Comparison of ENCODE assay signal across 11 cellular contexts in genomic region chr18:6249110-6249680, GRCh38.
DNase-seq lines count a peak whose midpoint lies in the region; ATAC-seq and TF ChIP-seq lines count a peak whose summit lies in the region.
"Had no signal": no experiment of that assay in that cellular context is flagged by ENCODE, and none has a peak within 500 bp of the region (broad histone marks: within the 10 kb centered on the region; RNA-seq: fewer than 3 reads in every experiment).

No MANE protein-coding gene starts in this region.

- no peaks in the 10 kb centered on the region for H3K4me1 Mint-ChIP-seq in stimulated activated naive CD8-positive, alpha-beta T cell treated with anti-CD3 and anti-CD28 coated beads, Interleukin-15, amount 100 ng/mL, for 72 hours
- peaks cover 3% of the 10 kb centered on the region for H3K4me1 Mint-ChIP-seq in activated CD4-positive, alpha-beta T cell treated with anti-CD3 and anti-CD28 coated beads, Interleukin-2, amount 10 ng/mL, durations not matched to agents 7 days and 5 days
- H3K4me1 Mint-ChIP-seq: endodermal cell had no signal

- no peak for DNase-seq in stimulated activated naive CD8-positive, alpha-beta T cell treated with anti-CD3 and anti-CD28 coated beads, Interleukin-15, amount 100 ng/mL, for 72 hours
- no peak for DNase-seq in stimulated activated naive CD8-positive, alpha-beta T cell treated with anti-CD3 and anti-CD28 coated beads, Interleukin-15, Interleukin-2, amounts not matched to agents 100 U/mL and 50 U/mL, for 24 hours
- DNase-seq in activated CD4-positive, alpha-beta T cell treated with anti-CD3 and anti-CD28 coated beads, Interleukin-2, amount 10 ng/mL, durations not matched to agents 7 days and 5 days: no peak
- DNase-seq in gastrocnemius medialis (no peak), HT-29 (ENCODE audit: low spot score) (no peak)
- no peak for DNase-seq in activated CD4-positive, alpha-beta T cell treated with anti-CD3 and anti-CD28 coated beads for 1 hour
- DNase-seq: DND-41, endodermal cell, right cardiac atrium had no signal

- no peaks in the 10 kb centered on the region for H3K36me3 ChIP-seq in gastrocnemius medialis

- in situ Hi-C loops in gastrocnemius medialis (cut with MboI; ENCODE audit: low sequenced_read_pairs in 4 of 4): loop anchor here in 2 of 4 donors (25.0 kb wide), 1 partner anchor 88 kb away; no protein-coding TSS in a partner anchor

- ATAC-seq in stimulated activated naive CD8-positive, alpha-beta T cell treated with anti-CD3 and anti-CD28 coated beads, Interleukin-15, amount 100 ng/mL, for 72 hours: peak; percentile 39
- no peak for ATAC-seq in stimulated activated naive CD8-positive, alpha-beta T cell treated with anti-CD3 and anti-CD28 coated beads, Interleukin-15, Interleukin-2, amounts not matched to agents 100 U/mL and 50 U/mL, for 24 hours
- ATAC-seq in HG02588 (IDR thresholded peaks at IDR 0.05; ENCODE audit: unreplicated experiment) (peak; percentile 92), HG03432 (IDR thresholded peaks at IDR 0.05; ENCODE audit: unreplicated experiment) (peak; percentile 95), gastrocnemius medialis (no peak)
- ATAC-seq: right cardiac atrium had no signal

- CTCF ChIA-PET in activated CD4-positive, alpha-beta T cell treated with anti-CD3 and anti-CD28 coated beads, Interleukin-2, amount 10 ng/mL, durations not matched to agents 7 days and 5 days (lab: Charles Lee): no interaction called here

- no peaks in the 10 kb centered on the region for H3K27me3 Mint-ChIP-seq in stimulated activated naive CD8-positive, alpha-beta T cell treated with anti-CD3 and anti-CD28 coated beads, Interleukin-15, amount 100 ng/mL, for 72 hours
- H3K27me3 Mint-ChIP-seq in activated CD4-positive, alpha-beta T cell treated with anti-CD3 and anti-CD28 coated beads, Interleukin-2, amount 10 ng/mL, durations not matched to agents 7 days and 5 days: no peaks in the 10 kb centered on the region

- H3K27ac ChIP-seq in gastrocnemius medialis: no peak overlapping the region

- H3K27me3 ChIP-seq in gastrocnemius medialis: no peaks in the 10 kb centered on the region

- no peak overlapping the region for H3K27ac Mint-ChIP-seq in stimulated activated naive CD8-positive, alpha-beta T cell treated with anti-CD3 and anti-CD28 coated beads, Interleukin-15, amount 100 ng/mL, for 72 hours
- H3K27ac Mint-ChIP-seq in activated CD4-positive, alpha-beta T cell treated with anti-CD3 and anti-CD28 coated beads, Interleukin-2, amount 10 ng/mL, durations not matched to agents 7 days and 5 days: no peak overlapping the region
- H3K27ac Mint-ChIP-seq: endodermal cell had no signal

- intact Hi-C loops in gastrocnemius medialis (cut with DNase I; ENCODE audit: low total_unique reads): no loop called here

- H3K4me3 ChIP-seq in gastrocnemius medialis: no peak overlapping the region

- no peak for TF ChIP-seq CTCF in gastrocnemius medialis (IDR thresholded peaks at IDR 0.05 in 4 of 5, conservative IDR thresholded peaks at IDR 0.05 in 1 of 5)

- no peaks in the 10 kb centered on the region for H3K36me3 Mint-ChIP-seq in activated CD4-positive, alpha-beta T cell treated with anti-CD3 and anti-CD28 coated beads, Interleukin-2, amount 10 ng/mL, durations not matched to agents 7 days and 5 days (ENCODE audit: low read depth)

- no peaks in the 10 kb centered on the region for H3K4me1 ChIP-seq in gastrocnemius medialis

- POLR2A ChIA-PET in activated CD4-positive, alpha-beta T cell treated with anti-CD3 and anti-CD28 coated beads, Interleukin-2, amount 10 ng/mL, durations not matched to agents 7 days and 5 days (lab: Charles Lee): no interaction called here

- H3K9me3 ChIP-seq in gastrocnemius medialis: no peaks in the 10 kb centered on the region

- TF ChIP-seq POLR2A in gastrocnemius medialis (IDR thresholded peaks at IDR 0.05): no peak

- no peak overlapping the region for H3K4me3 Mint-ChIP-seq in stimulated activated naive CD8-positive, alpha-beta T cell treated with anti-CD3 and anti-CD28 coated beads, Interleukin-15, amount 100 ng/mL, for 72 hours
- no peak overlapping the region for H3K4me3 Mint-ChIP-seq in activated CD4-positive, alpha-beta T cell treated with anti-CD3 and anti-CD28 coated beads, Interleukin-2, amount 10 ng/mL, durations not matched to agents 7 days and 5 days
- H3K4me3 Mint-ChIP-seq: endodermal cell had no signal

- no peaks in the 10 kb centered on the region for H3K9me3 Mint-ChIP-seq in stimulated activated naive CD8-positive, alpha-beta T cell treated with anti-CD3 and anti-CD28 coated beads, Interleukin-15, amount 100 ng/mL, for 72 hours
- H3K9me3 Mint-ChIP-seq in activated CD4-positive, alpha-beta T cell treated with anti-CD3 and anti-CD28 coated beads, Interleukin-2, amount 10 ng/mL, durations not matched to agents 7 days and 5 days: no peaks in the 10 kb centered on the region
- H3K9me3 Mint-ChIP-seq: endodermal cell had no signal

Comparison
In these comparisons a context has a peak if more than half of its experiments do, and no peak if none do; other contexts are left out.
1. ATAC-seq: peak in stimulated activated naive CD8-positive, alpha-beta T cell treated with anti-CD3 and anti-CD28 coated beads, Interleukin-15, amount 100 ng/mL, for 72 hours (single experiment), HG02588 (single experiment) and HG03432 (single experiment); none in stimulated activated naive CD8-positive, alpha-beta T cell treated with anti-CD3 and anti-CD28 coated beads, Interleukin-15, Interleukin-2, amounts not matched to agents 100 U/mL and 50 U/mL, for 24 hours (single experiment) and gastrocnemius medialis (0 of 2).